8 cellular contexts compared by ENCODE assay signal in the genomic region with DNA sequence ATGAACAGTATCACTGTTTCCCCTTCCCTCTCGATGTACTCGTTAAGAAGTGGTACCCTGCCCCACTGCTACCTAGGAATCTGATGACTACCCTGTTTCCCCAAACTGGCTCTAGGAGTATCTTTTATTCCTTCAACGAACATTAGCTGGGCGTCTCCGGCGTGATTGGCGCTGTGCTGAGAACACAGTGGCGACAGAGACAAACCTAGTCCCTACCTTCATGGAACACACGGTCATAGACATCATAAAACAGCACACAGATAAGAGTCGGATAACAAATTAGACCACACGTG. TPM values are rescaled to one million over a fixed set of nuclear protein-coding genes. Genes with fewer than 3 reads are reported as not detected.
DNase-seq lines count a peak whose midpoint lies in the region; ATAC-seq and TF ChIP-seq lines count a peak whose summit lies in the region.

No MANE protein-coding gene starts in this region.

- TF ChIP-seq CTCF in endodermal cell (conservative IDR thresholded peaks at IDR 0.05) (no peak), neural cell (IDR thresholded peaks at IDR 0.05; ENCODE audit: poor library complexity, severe bottlenecking) (no peak)

- H3K9me3 Mint-ChIP-seq in endodermal cell: no peaks in the 10 kb centered on the region

- peak overlapping the region; percentile 99 for H3K27ac Mint-ChIP-seq in endodermal cell

- no peak overlapping the region for H3K27ac ChIP-seq in endodermal cell (ENCODE audit: low read depth, low read length)
- H3K27ac ChIP-seq in neural cell (ENCODE audit: low read length): peak overlapping the region; percentile 93

- peaks cover 16% of the 10 kb centered on the region for H3K4me1 Mint-ChIP-seq in endodermal cell

- peak overlapping the region; percentile 88 for H3K4me3 ChIP-seq in NT2/D1 (ENCODE audit: insufficient read length, low read depth)
- H3K4me3 ChIP-seq in endodermal cell (ENCODE audit: low read length): peak overlapping the region; percentile 91
- peak overlapping the region; percentile 77 for H3K4me3 ChIP-seq in neural cell (ENCODE audit: low read length)

- peak overlapping the region; percentile 41 for H3K4me2 ChIP-seq in neural cell (ENCODE audit: low read length)

- peaks cover 28% of the 10 kb centered on the region for H3K36me3 Mint-ChIP-seq in endodermal cell (ENCODE audit: low read depth)

- 1 to 2% methylated on average over 11 of the region's 11 CpGs for WGBS in endodermal cell (ENCODE audit: insufficient coverage in 1 of 2, insufficient read length in 1 of 2), 2 experiments

- TF ChIP-seq RAD21 in neural cell (conservative IDR thresholded peaks at IDR 0.05): peak; percentile 23

- H3K9me3 ChIP-seq in NT2/D1 (ENCODE audit: insufficient read depth, low read length) (no peaks in the 10 kb centered on the region), endodermal cell (ENCODE audit: control insufficient read depth, low read length) (no peaks in the 10 kb centered on the region), neural cell (ENCODE audit: low read length) (no peaks in the 10 kb centered on the region)

- H2AFZ ChIP-seq in neural cell (ENCODE audit: low read depth, low read length): peak overlapping the region; percentile 66

- peak overlapping the region; percentile 100 for H3K4me3 Mint-ChIP-seq in endodermal cell

- DNase-seq in CD1c-positive myeloid dendritic cell (ENCODE audit: extremely low spot score) (peak; percentile 2), NT2/D1 (ENCODE audit: low read depth, low spot score) (no peak), endodermal cell (no peak), mesenteric fat pad (ENCODE audit: low spot score) (no peak)
- DNase-seq in stimulated activated CD4-positive, alpha-beta T cell treated with anti-CD3 and anti-CD28 coated beads, Interleukin-15, amount 100 ng/mL, for 24 hours: no peak

- H3F3A ChIP-seq in neural cell (ENCODE audit: insufficient read depth, low read length, poor library complexity, severe bottlenecking): no peaks in the 10 kb centered on the region

- H3K4me1 ChIP-seq in NT2/D1 (ENCODE audit: insufficient read depth, insufficient read length) (peaks cover 6% of the 10 kb centered on the region), endodermal cell (ENCODE audit: control insufficient read depth, insufficient read depth, low read length) (peaks cover 6% of the 10 kb centered on the region)

- no peak for TF ChIP-seq EP300 in neural cell (conservative IDR thresholded peaks at IDR 0.05; ENCODE audit: poor library complexity, severe bottlenecking)

- no peaks in the 10 kb centered on the region for H3K9me2 ChIP-seq in neural cell (ENCODE audit: insufficient read depth, low read length)

- H3K27me3 ChIP-seq in NT2/D1 (ENCODE audit: insufficient read depth, insufficient read length) (no peaks in the 10 kb centered on the region), endodermal cell (ENCODE audit: control insufficient read depth, insufficient read depth, low read length, poor library complexity, severe bottlenecking) (no peaks in the 10 kb centered on the region), neural cell (ENCODE audit: insufficient read depth, low read depth, low read length) (peaks cover 35% of the 10 kb centered on the region)

- peaks cover 22% of the 10 kb centered on the region for H3K36me3 ChIP-seq in NT2/D1 (ENCODE audit: insufficient read depth, insufficient read length, low read length)
- peaks cover 23% of the 10 kb centered on the region for H3K36me3 ChIP-seq in endodermal cell (ENCODE audit: control insufficient read depth, insufficient read depth, low read length)
- H3K36me3 ChIP-seq in neural cell (ENCODE audit: insufficient read depth, low read length): no peaks in the 10 kb centered on the region

- peaks cover 7% of the 10 kb centered on the region for H3K79me2 ChIP-seq in neural cell (replicated peaks; ENCODE audit: insufficient read depth, low read length)

- peak overlapping the region; percentile 93 for H3K9ac ChIP-seq in NT2/D1 (ENCODE audit: insufficient read length, low read depth)
- peak overlapping the region; percentile 88 for H3K9ac ChIP-seq in endodermal cell (ENCODE audit: extremely low read depth, low read length, poor library complexity, severe bottlenecking)
- peak overlapping the region; percentile 86 for H3K9ac ChIP-seq in neural cell (ENCODE audit: low read length)

- H4K20me1 ChIP-seq in neural cell (ENCODE audit: insufficient read depth): no peaks in the 10 kb centered on the region

- no peak for ATAC-seq in HG03135 (IDR thresholded peaks at IDR 0.05; ENCODE audit: unreplicated experiment)
- ATAC-seq in HG02763 (IDR thresholded peaks at IDR 0.05; ENCODE audit: unreplicated experiment): no peak

- H3K27me3 Mint-ChIP-seq in endodermal cell (ENCODE audit: insufficient read depth): no peaks in the 10 kb centered on the region

TF ChIP-seq in neural cell, 6 proteins besides CTCF, POLR2A, EP300 and RAD21:
- TF ChIP-seq EZH2 (IDR thresholded peaks at IDR 0.05; ENCODE audit: borderline replicate concordance, insufficient read depth, low read length, poor library complexity, severe bottlenecking) (no peak), MXI1 (conservative IDR thresholded peaks at IDR 0.05; ENCODE audit: poor library complexity, severe bottlenecking) (no peak), SMC3 (conservative IDR thresholded peaks at IDR 0.05; ENCODE audit: poor library complexity) (peak; percentile 35), TAF1 (IDR thresholded peaks at IDR 0.05; ENCODE audit: low read depth) (no peak), POLR2AphosphoS5 (IDR thresholded peaks at IDR 0.05) (no peak), REST (IDR thresholded peaks at IDR 0.05; ENCODE audit: borderline replicate concordance) (no peak)

RNA-seq across cellular contexts. Expression of gene SYMPK, which starts 0.7 kb away (rescaled TPM):
- total RNA-seq in endodermal cell (100 to 1,000 TPM; 104 to 119 TPM), mesenteric fat pad (52.8 TPM)
- 68.8 TPM for polyA plus RNA-seq in endodermal cell (2013, experiment 1 of 2)
- polyA plus RNA-seq in endodermal cell (2013, experiment 2 of 2): 64.9 TPM
- 22.2 and 33.9 TPM in 2 replicates for polyA plus RNA-seq in neural cell
- 35.5 and 41.9 TPM in 2 replicates for polyA minus RNA-seq in neural cell

RNA-seq across cellular contexts. Expression of gene FOXA3, which starts 1.9 kb away (rescaled TPM):
- total RNA-seq in endodermal cell (10 to 100 TPM; 54.2 to 58.1 TPM), mesenteric fat pad (not detected)
- polyA plus RNA-seq in endodermal cell (2013, experiment 1 of 2): 8.4 TPM
- polyA plus RNA-seq in endodermal cell (2013, experiment 2 of 2): 8.1 TPM
- not detected in 2 replicates for polyA plus RNA-seq in neural cell
- not detected in 2 replicates for polyA minus RNA-seq in neural cell

RNA-seq across cellular contexts. Expression of gene IRF2BP1, which starts 23.7 kb away (rescaled TPM):
- 10 to 100 TPM; 23.8 to 30.3 TPM for total RNA-seq in endodermal cell
- 18.0 TPM for polyA plus RNA-seq in endodermal cell (2013, experiment 1 of 2)
- 18.3 TPM for polyA plus RNA-seq in endodermal cell (2013, experiment 2 of 2)
- polyA plus RNA-seq in neural cell: 26.9 and 27.6 TPM in 2 replicates
- 39.1 and 45.5 TPM in 2 replicates for polyA minus RNA-seq in neural cell
- total RNA-seq in mesenteric fat pad: 14.0 TPM

RNA-seq across cellular contexts. Expression of gene MYPOP, which starts 40.2 kb away (rescaled TPM):
- total RNA-seq in endodermal cell (10 to 100 TPM; 13.6 to 19.9 TPM), mesenteric fat pad (10.2 TPM)
- 9.8 TPM for polyA plus RNA-seq in endodermal cell (2013, experiment 1 of 2)
- 8.9 TPM for polyA plus RNA-seq in endodermal cell (2013, experiment 2 of 2)
- polyA plus RNA-seq in neural cell: 0.90 and 2.3 TPM in 2 replicates
- polyA minus RNA-seq in neural cell: 2.9 and 3.0 TPM in 2 replicates

RNA-seq across cellular contexts. Expression of gene RSPH6A, which starts 47.1 kb away (rescaled TPM):
- under 1 TPM; 0.53 TPM for total RNA-seq in endodermal cell
- 0.21 TPM for polyA plus RNA-seq in endodermal cell (2013, experiment 1 of 2)
- polyA plus RNA-seq in endodermal cell (2013, experiment 2 of 2): 0.17 TPM
- polyA plus RNA-seq in neural cell: not detected in 2 replicates
- 0.46 TPM in 1 of 2 replicates, not detected in the other for polyA minus RNA-seq in neural cell
- not detected for total RNA-seq in mesenteric fat pad

Comparison
In these comparisons a context has a peak if more than half of its experiments do, and no peak if none do; other contexts are left out.
1. RNA of gene FOXA3, which starts 1.9 kb away (total RNA-seq): 54.2 to 58.1 TPM in endodermal cell; not detected in mesenteric fat pad (single experiment); every median in the first group is over 10 times any median in the second.
2. Peak in every context shown above with its lines, with median percentiles within 50 percentile points of each other: H3K4me3 ChIP-seq and H3K9ac ChIP-seq.